8 cellular contexts compared by ENCODE assay signal in genomic region chr2:162074579-162074922, GRCh38. TPM values are rescaled to one million over a fixed set of nuclear protein-coding genes. Genes with fewer than 3 reads are reported as not detected.
DNase-seq lines count a peak whose midpoint lies in the region; ATAC-seq and TF ChIP-seq lines count a peak whose summit lies in the region.

No MANE protein-coding gene starts in this region.

- TF ChIP-seq CTCF in CD4-positive, alpha-beta T cell (IDR thresholded peaks at IDR 0.05), result no peak
- no peak for TF ChIP-seq CTCF in dorsolateral prefrontal cortex (IDR thresholded peaks at IDR 0.05 in 54 of 56, conservative IDR thresholded peaks at IDR 0.05 in 2 of 56; ENCODE audit: low read depth in 1 of 56, partially characterized antibody in 56 of 56)
- no peak for TF ChIP-seq CTCF in nephron (IDR thresholded peaks at IDR 0.05; ENCODE audit: unreplicated experiment in 3 of 3)

- peak overlapping the region; percentile 85 for H3K27ac Mint-ChIP-seq in CD4-positive, alpha-beta T cell
- H3K27ac Mint-ChIP-seq in nephron, result peak overlapping the region in 2 of 3 experiments; percentile 74 to 87

- CTCF ChIA-PET in CD4-positive, alpha-beta T cell (lab: Charles Lee), result interaction anchor here (0.8 kb wide), 1 partner anchor 64 kb away, joined by 3 read pairs; no protein-coding TSS in a partner anchor

- peaks cover 47% of the 10 kb centered on the region for H3K4me1 Mint-ChIP-seq in CD4-positive, alpha-beta T cell (ENCODE audit: low read depth)
- H3K4me1 Mint-ChIP-seq in nephron, result peaks cover 24% of the 10 kb centered on the region

- H3K4me3 Mint-ChIP-seq in CD4-positive, alpha-beta T cell, result peak overlapping the region; percentile 95
- peak overlapping the region; percentile 77 to 85 (median 82) for H3K4me3 Mint-ChIP-seq in nephron

- POLR2A ChIA-PET in CD4-positive, alpha-beta T cell (lab: Charles Lee), result interaction anchor here (0.7 to 6.0 kb wide), 6 partner anchors 10 to 82 kb away, joined by 3 to 48 read pairs (median 8); no protein-coding TSS in a partner anchor

- no peaks in the 10 kb centered on the region for H3K27me3 ChIP-seq in CD4-positive, alpha-beta T cell (ENCODE audit: control insufficient read depth, insufficient read depth, low read length)
- H3K27me3 ChIP-seq in dorsolateral prefrontal cortex, result peaks cover 0 to 27% (median 7%) of the 10 kb centered on the region in 45 donors

- no peak for ATAC-seq in CD4-positive, alpha-beta T cell (ENCODE audit: poor library complexity)
- ATAC-seq in GM21723 (IDR thresholded peaks at IDR 0.05; ENCODE audit: unreplicated experiment), result no peak

- peak overlapping the region in 49 of 59 donors; percentile 29 to 72 (median 57) for H3K4me3 ChIP-seq in dorsolateral prefrontal cortex

- H3K9me3 Mint-ChIP-seq in CD4-positive, alpha-beta T cell, result no peaks in the 10 kb centered on the region
- peaks cover 16% of the 10 kb centered on the region for H3K9me3 Mint-ChIP-seq in nephron

- peaks cover 14% of the 10 kb centered on the region for H3K36me3 Mint-ChIP-seq in CD4-positive, alpha-beta T cell (ENCODE audit: low read depth)
- H3K36me3 Mint-ChIP-seq in nephron (ENCODE audit: low read depth), result peaks cover 4% of the 10 kb centered on the region

- no peak for DNase-seq in CD4-positive, alpha-beta T cell
- DNase-seq in dorsolateral prefrontal cortex (no peak), posterior vena cava (ENCODE audit: low spot score) (no peak), amygdala (lab: John Stamatoyannopoulos, UW) (no peak), NCI-H748 (lab: John Stamatoyannopoulos, UW; ENCODE audit: unreplicated experiment) (no peak)

- no peaks in the 10 kb centered on the region for H3K27me3 Mint-ChIP-seq in CD4-positive, alpha-beta T cell
- H3K27me3 Mint-ChIP-seq in nephron (ENCODE audit: low read depth), result peaks cover 56% of the 10 kb centered on the region

- intact Hi-C loops in CD4-positive, alpha-beta T cell (cut with DNase I, micrococcal nuclease), result loop anchor here in 1 of 2 experiments (2.0 to 5.0 kb wide), 2 partner anchors 48 to 68 kb away; no protein-coding TSS in a partner anchor
- intact Hi-C loops in dorsolateral prefrontal cortex (cut with DNase I) (no loop called here), posterior vena cava (cut with DNase I) (no loop called here)

- H3K27ac ChIP-seq in CD4-positive, alpha-beta T cell (ENCODE audit: low read depth, low read length), result no peak overlapping the region
- H3K27ac ChIP-seq in KOPT-K1 (ENCODE audit: low read depth, low read length, poor library complexity, severe bottlenecking) (peak overlapping the region; percentile 91), dorsolateral prefrontal cortex (no peak overlapping the region)

- peaks cover 40% of the 10 kb centered on the region for H3K36me3 ChIP-seq in KOPT-K1 (ENCODE audit: insufficient read depth, low read length)

- peaks cover 9% of the 10 kb centered on the region for H3K9me3 ChIP-seq in CD4-positive, alpha-beta T cell (ENCODE audit: control insufficient read depth, low read length)
- peaks cover 23% of the 10 kb centered on the region for H3K9me3 ChIP-seq in KOPT-K1 (ENCODE audit: insufficient read depth, low read length, poor library complexity, severe bottlenecking)

RNA-seq across cellular contexts. Expression of gene DPP4, which starts 0.5 kb away (rescaled TPM):
- 10 to 100 TPM; 15.5 to 16.7 TPM for total RNA-seq in CD4-positive, alpha-beta T cell
- 10 to 100 TPM in 4 of 120 experiments, 1 to 10 TPM in 116; 2.0 to 17.4 (median 5.3) TPM for total RNA-seq in dorsolateral prefrontal cortex
- 1 to 10 TPM; 2.4 to 5.1 TPM for total RNA-seq in posterior vena cava
